ENCODE assay signal across 8 cellular contexts in the genomic region with DNA sequence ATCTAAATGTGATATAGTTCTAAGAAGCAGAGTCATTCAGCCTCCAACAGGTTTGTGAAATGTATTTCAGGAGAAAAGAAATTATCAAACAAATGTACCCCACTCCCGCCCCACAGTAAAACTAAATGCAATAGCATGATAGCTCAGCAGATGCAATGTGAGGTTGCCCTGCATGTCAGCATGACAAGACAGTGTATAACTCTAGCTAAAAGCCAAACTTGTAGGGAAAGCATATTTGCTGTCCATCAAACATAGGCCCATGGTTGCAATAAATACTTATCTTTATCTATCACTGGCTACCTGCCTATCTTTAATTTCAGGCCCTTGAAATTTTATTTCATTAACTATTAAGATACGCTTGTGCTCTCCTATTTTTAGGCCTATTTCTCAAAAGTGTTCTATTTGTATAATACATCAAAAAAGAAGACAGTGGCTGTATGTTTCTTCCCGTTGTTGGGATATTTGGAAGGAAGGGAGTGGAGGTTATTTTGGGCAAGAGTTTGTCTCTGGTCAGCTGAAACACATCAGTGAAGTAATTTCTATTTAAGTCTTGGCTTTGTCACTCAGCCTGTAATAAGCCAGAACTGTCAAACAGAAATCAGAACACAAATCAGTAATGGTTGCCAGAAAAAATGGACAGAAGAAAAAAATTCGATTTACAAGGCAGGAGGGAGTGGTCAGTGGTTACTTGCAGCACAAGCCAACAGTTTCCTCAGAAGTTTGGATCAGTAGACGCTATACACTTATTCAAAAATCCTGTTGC.
"Had no signal": no experiment of that assay in that cellular context is flagged by ENCODE, and none has a peak within 500 bp of the region (broad histone marks: within the 10 kb centered on the region; RNA-seq: fewer than 3 reads in every experiment).

No MANE protein-coding gene starts in this region.

- H3K27me3 ChIP-seq: pancreas had no signal

- H3K27ac ChIP-seq: dorsolateral prefrontal cortex, pancreas had no signal

- H3K4me3 ChIP-seq: dorsolateral prefrontal cortex, pancreas had no signal

- DNase-seq: activated effector memory CD4-positive, alpha-beta T cell treated with Interleukin-2 at 50 U/mL for 16 hours; activated T-cell treated with anti-CD3 and anti-CD28 coated beads, Interleukin-2, amount 50 U/mL, for 24 hours; dorsolateral prefrontal cortex; pancreas; stimulated activated naive CD4-positive, alpha-beta T cell; SW 1271 had no signal

- ATAC-seq: activated CD4-positive, CD25-positive, alpha-beta regulatory T cell treated with anti-CD3 and anti-CD28 coated beads, Interleukin-2, amount 50 U/mL, for 24 hours; activated naive CD4-positive, alpha-beta T cell treated with anti-CD3 and anti-CD28 coated beads, Interleukin-2, amount 50 U/mL, for 72 hours; pancreas had no signal

- H3K36me3 ChIP-seq: pancreas had no signal

- H3K9me3 ChIP-seq: pancreas had no signal
